Comparison of ENCODE assay signal across 9 cellular contexts in the genomic region with DNA sequence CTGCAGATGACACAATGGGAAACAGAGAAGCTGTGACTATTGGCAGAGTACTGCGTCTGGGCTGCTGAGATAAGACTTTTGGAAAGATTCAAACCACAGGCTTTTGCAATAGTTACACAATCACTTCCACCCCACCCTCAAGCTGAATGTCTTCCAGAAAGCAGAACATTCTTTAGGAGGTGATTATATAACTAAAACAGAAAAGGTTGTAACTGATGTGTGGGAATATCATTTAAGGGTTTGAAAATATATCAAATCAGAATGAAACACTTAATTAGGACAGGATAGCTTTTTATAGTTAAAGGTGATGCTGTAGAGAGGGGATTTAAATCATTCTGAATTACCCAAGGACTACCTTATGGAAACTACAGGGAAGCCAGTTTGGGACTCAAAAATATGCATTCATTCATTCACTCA.
DNase-seq lines count a peak whose midpoint lies in the region; ATAC-seq and TF ChIP-seq lines count a peak whose summit lies in the region.
"Had no signal": no experiment of that assay in that cellular context is flagged by ENCODE, and none has a peak within 500 bp of the region (broad histone marks: within the 10 kb centered on the region; RNA-seq: fewer than 3 reads in every experiment).

No MANE protein-coding gene starts in this region.

- peaks cover 6% of the 10 kb centered on the region for H3K27me3 ChIP-seq in foreskin keratinocyte

- TF ChIP-seq CTCF in foreskin keratinocyte (conservative IDR thresholded peaks at IDR 0.05), result peak; percentile 24

- peak; percentile 87 for ATAC-seq in foreskin keratinocyte
- ATAC-seq in HG02798 (IDR thresholded peaks at IDR 0.05; ENCODE audit: poor library complexity, unreplicated experiment), result no peak
- no peak for ATAC-seq in HG03095 (IDR thresholded peaks at IDR 0.05; ENCODE audit: unreplicated experiment)
- ATAC-seq in GM19351 (IDR thresholded peaks at IDR 0.05; ENCODE audit: unreplicated experiment), result no peak
- ATAC-seq: HCT116 had no signal

- H3K4me1 ChIP-seq in foreskin keratinocyte, result no peaks in the 10 kb centered on the region

- DNase-seq in GM04503 (ENCODE audit: low read depth), result peak; percentile 83
- peak; percentile 62 for DNase-seq in SKM-1 (lab: John Stamatoyannopoulos, UW; ENCODE audit: unreplicated experiment)
- peak; percentile 83 to 90 for DNase-seq in foreskin keratinocyte
- DNase-seq in pulmonary artery endothelial cell (ENCODE audit: low read depth, low spot score), result peak; percentile 94
- no peak for DNase-seq in NK-92 treated with Interleukin-12 subunit alpha and Interleukin-12 subunit beta, amount 100 ng/mL, for 24 hours (lab: John Stamatoyannopoulos, UW)

- H3K27ac ChIP-seq in foreskin keratinocyte, result no peak overlapping the region
